8 cellular contexts compared by ENCODE assay signal in the genomic region with DNA sequence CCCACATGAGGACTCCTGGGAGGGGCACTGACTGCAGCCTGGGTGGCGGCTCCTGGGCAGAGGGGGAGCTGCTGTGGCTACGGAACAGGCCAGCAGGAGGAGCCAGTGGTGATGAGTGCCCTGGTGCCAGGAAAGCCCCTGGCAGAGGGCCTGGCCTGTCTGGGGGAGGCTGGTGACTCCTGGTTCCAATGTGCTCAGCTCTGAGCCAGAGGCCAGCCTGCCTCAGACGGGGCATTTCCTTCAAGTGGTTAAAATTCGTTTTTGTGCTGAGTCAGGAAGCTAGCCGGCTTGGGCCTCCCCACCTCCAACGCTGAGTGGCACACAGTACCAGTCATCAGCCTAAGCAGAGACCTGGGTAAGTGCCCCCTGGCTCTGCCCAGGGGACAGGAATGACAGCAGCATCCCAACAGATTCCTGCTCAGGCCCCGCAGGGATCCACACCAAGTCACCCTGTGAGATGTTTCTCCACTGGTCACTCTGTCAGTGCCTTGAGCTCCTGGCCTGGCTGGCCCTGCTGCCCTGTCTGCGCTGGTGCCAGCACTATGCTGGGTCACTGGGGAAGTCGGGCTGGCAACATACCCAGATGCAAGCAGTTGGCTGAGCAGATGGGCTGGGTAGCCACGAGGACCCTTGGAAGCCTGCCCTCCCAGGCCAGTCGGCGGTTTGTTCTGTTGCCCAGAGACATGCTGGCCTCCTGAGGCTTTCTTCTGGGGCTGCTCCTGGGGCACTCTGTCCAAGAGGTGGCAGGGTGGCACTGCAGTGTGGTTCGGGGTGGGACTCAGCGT. TPM values are rescaled to one million over a fixed set of nuclear protein-coding genes. Genes with fewer than 3 reads are reported as not detected.
A peak's percentile ranks its signal among the peaks of the same experiment; 100 is the strongest.
DNase-seq lines count a peak whose midpoint lies in the region; ATAC-seq and FAIRE-seq lines count a peak whose summit lies in the region.

No MANE protein-coding gene starts in this region.

- FAIRE-seq in urothelium cell line (lab: Jason Lieb, UNC), result peak; percentile 53

- peak; percentile 46 for ATAC-seq in HG03097 (IDR thresholded peaks at IDR 0.05; ENCODE audit: low FRiP score, unreplicated experiment)
- ATAC-seq in GM19035 (IDR thresholded peaks at IDR 0.05; ENCODE audit: unreplicated experiment), result no peak

- DNase-seq in EL (peak; percentile 73), epidermal melanocyte (ENCODE audit: insufficient read length, low spot score) (peak; percentile 58), myocyte (ENCODE audit: low read depth) (peak; percentile 96), urothelium cell line (ENCODE audit: low spot score) (peak; percentile 83), ecto neural progenitor cell (ENCODE audit: low spot score) (no peak)
- peak; percentile 35 to 54 for DNase-seq in activated CD4-positive, alpha-beta T cell treated with anti-CD3 and anti-CD28 coated beads for 4 hours

RNA-seq across cellular contexts. Expression of gene KLF11, which starts 7.1 kb away (rescaled TPM):
- total RNA-seq in myocyte, result 4.6 and 5.1 TPM in 2 replicates
- polyA plus RNA-seq in myocyte (2012), result 6.2 TPM

RNA-seq across cellular contexts. Expression of gene CYS1, which starts 43.9 kb away (rescaled TPM):
- 0.16 and 1.1 TPM in 2 replicates for total RNA-seq in myocyte
- 0.43 TPM for polyA plus RNA-seq in myocyte (2012)
